ENCODE assay signal across 1 cellular context in the genomic region with DNA sequence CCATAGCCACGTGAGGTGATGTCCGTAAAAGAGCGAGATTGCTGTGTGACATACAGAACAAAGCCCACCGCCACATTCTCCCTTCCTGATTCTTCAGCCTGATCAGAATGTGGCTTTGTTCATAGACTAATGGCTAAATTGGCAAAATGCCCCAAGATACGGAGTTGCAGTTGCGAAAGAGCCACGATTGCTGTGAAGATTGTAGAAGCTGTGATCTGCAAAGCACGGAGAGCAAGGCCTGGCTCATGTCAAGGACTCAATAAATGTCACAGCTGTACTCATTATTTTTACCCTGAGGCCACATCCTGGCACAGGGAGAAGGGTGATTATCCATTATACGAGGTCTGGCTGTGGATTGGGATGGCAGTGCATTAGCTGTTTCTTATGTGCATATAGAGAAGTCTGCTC.
TF ChIP-seq lines count a peak whose summit lies in the region.

No MANE protein-coding gene starts in this region.

TF ChIP-seq in SK-N-SH treated with all-trans-retinoic acid at 6 μM for 48 hours, 23 proteins besides CTCF, POLR2A, EP300 and RAD21 (continued from another document):
- TF ChIP-seq POU6F1 (CRISPR knock-in tag; IDR thresholded peaks at IDR 0.05; ENCODE audit: borderline replicate concordance, low read depth): no peak
- TF ChIP-seq, protein P1, sequence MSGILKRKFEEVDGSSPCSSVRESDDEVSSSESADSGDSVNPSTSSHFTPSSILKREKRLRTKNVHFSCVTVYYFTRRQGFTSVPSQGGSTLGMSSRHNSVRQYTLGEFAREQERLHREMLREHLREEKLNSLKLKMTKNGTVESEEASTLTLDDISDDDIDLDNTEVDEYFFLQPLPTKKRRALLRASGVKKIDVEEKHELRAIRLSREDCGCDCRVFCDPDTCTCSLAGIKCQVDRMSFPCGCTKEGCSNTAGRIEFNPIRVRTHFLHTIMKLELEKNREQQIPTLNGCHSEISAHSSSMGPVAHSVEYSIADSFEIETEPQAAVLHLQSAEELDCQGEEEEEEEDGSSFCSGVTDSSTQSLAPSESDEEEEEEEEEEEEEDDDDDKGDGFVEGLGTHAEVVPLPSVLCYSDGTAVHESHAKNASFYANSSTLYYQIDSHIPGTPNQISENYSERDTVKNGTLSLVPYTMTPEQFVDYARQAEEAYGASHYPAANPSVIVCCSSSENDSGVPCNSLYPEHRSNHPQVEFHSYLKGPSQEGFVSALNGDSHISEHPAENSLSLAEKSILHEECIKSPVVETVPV (CRISPR knock-in tag; IDR thresholded peaks at IDR 0.05): peak; percentile 96
- no peak for TF ChIP-seq OSR1 (CRISPR knock-in tag; IDR thresholded peaks at IDR 0.05)
- TF ChIP-seq RARB (CRISPR knock-in tag; IDR thresholded peaks at IDR 0.05): no peak
- no peak for TF ChIP-seq BACH2 (CRISPR knock-in tag; IDR thresholded peaks at IDR 0.05; ENCODE audit: borderline replicate concordance)
- peak; percentile 85; the same call in 1 of the 2 replicates for TF ChIP-seq ESRRG (CRISPR knock-in tag; IDR thresholded peaks at IDR 0.05)
- no peak for TF ChIP-seq CSDC2 (CRISPR knock-in tag; IDR thresholded peaks at IDR 0.05)
- no peak for TF ChIP-seq ARNTL (CRISPR knock-in tag; IDR thresholded peaks at IDR 0.05; ENCODE audit: borderline replicate concordance, low read depth)
- peak; percentile 96; the same call in 1 of the 2 replicates for TF ChIP-seq GLIS3 (CRISPR knock-in tag; IDR thresholded peaks at IDR 0.05)
- no peak for TF ChIP-seq TOX (CRISPR knock-in tag; IDR thresholded peaks at IDR 0.05; ENCODE audit: borderline replicate concordance)
- no peak for TF ChIP-seq ZC3H10 (CRISPR knock-in tag; IDR thresholded peaks at IDR 0.05)
